8 cellular contexts compared by ENCODE assay signal in genomic region chr5:150801117-150801927, GRCh38. TPM values are rescaled to one million over a fixed set of nuclear protein-coding genes. Genes with fewer than 3 reads are reported as not detected.
DNase-seq lines count a peak whose midpoint lies in the region; ATAC-seq, FAIRE-seq and TF ChIP-seq lines count a peak whose summit lies in the region.

No MANE protein-coding gene starts in this region.

- peaks cover 23% of the 10 kb centered on the region for H3K27me3 Mint-ChIP-seq in Calu3 (ENCODE audit: unreplicated experiment)
- peaks cover 3% of the 10 kb centered on the region for H3K27me3 Mint-ChIP-seq in astrocyte (ENCODE audit: low read depth, unreplicated experiment)

- no peaks in the 10 kb centered on the region for H4K20me1 ChIP-seq in astrocyte (ENCODE audit: insufficient read depth, low read length)

- peak overlapping the region; percentile 72 for H2AFZ ChIP-seq in astrocyte (ENCODE audit: low read depth, low read length)

- DNase-seq in Calu3: peak; percentile 65
- DNase-seq in NCI-H2196 treated with DMSO at 0.1 percent for 48 hours (lab: John Stamatoyannopoulos, UW; ENCODE audit: unreplicated experiment): peak; percentile 33
- peak; percentile 39 for DNase-seq in astrocyte (ENCODE audit: low read depth)
- peak; percentile 14 for DNase-seq in hepatic stellate cell (ENCODE audit: low spot score)
- DNase-seq in putamen (ENCODE audit: low spot score): peak; percentile 40

- intact Hi-C loops in Calu3 (cut with micrococcal nuclease; ENCODE audit: unreplicated experiment): loop anchor here (1.0 to 10.0 kb wide), 6 partner anchors 46 to 511 kb away; no protein-coding TSS in a partner anchor

- H3K4me3 Mint-ChIP-seq in Calu3 (ENCODE audit: low read depth, unreplicated experiment) (peak overlapping the region; percentile 63), astrocyte (ENCODE audit: unreplicated experiment) (peak overlapping the region; percentile 73)

- peak overlapping the region; percentile 2 for H3K27ac Mint-ChIP-seq in Calu3 (ENCODE audit: unreplicated experiment)
- H3K27ac Mint-ChIP-seq in astrocyte (ENCODE audit: unreplicated experiment): peak overlapping the region; percentile 51

- H3K4me2 ChIP-seq in astrocyte (ENCODE audit: low read length): peak overlapping the region; percentile 81

- peaks cover 3% of the 10 kb centered on the region for H3K9me3 Mint-ChIP-seq in Calu3 (ENCODE audit: low read depth, unreplicated experiment)
- H3K9me3 Mint-ChIP-seq in astrocyte (ENCODE audit: unreplicated experiment): peaks cover 1% of the 10 kb centered on the region

- peaks cover 8% of the 10 kb centered on the region for H3K36me3 Mint-ChIP-seq in Calu3 (ENCODE audit: insufficient read depth, unreplicated experiment)
- peaks cover 12% of the 10 kb centered on the region for H3K36me3 Mint-ChIP-seq in astrocyte (ENCODE audit: low read depth, unreplicated experiment)

- CTCF ChIA-PET in Calu3 (lab: Charles Lee): interaction anchor here (0.6 to 2.3 kb wide), 10 partner anchors 11 to 451 kb away, joined by 3 to 28 read pairs (median 6); partner anchors contain the start of genes DCTN4, GM2A, IRGM and RBM22

- no peaks in the 10 kb centered on the region for H3K79me2 ChIP-seq in astrocyte (ENCODE audit: insufficient read depth, low read length)

- TF ChIP-seq CTCF in Calu3 (IDR thresholded peaks at IDR 0.05; ENCODE audit: unreplicated experiment): peak; percentile 60
- peak; percentile 29 for TF ChIP-seq CTCF in astrocyte (IDR thresholded peaks at IDR 0.05; ENCODE audit: insufficient read depth, low read depth, low read length)

- no peak overlapping the region for H3K27ac ChIP-seq in astrocyte (ENCODE audit: low read depth, low read length)

- peak; percentile 93 for FAIRE-seq in astrocyte (lab: Jason Lieb, UNC)

- H3K4me3 ChIP-seq in astrocyte (ENCODE audit: insufficient read depth, low read depth, low read length): peak overlapping the region; percentile 32

- H3K9me3 ChIP-seq in astrocyte (ENCODE audit: insufficient read depth, low read depth, low read length): no peaks in the 10 kb centered on the region

- no TSS peak for BruUV-seq in Calu3 (replicated peaks; lab: Mats Ljungman, UMichigan)

- peaks cover 4% of the 10 kb centered on the region for H3K36me3 ChIP-seq in astrocyte (ENCODE audit: insufficient read depth, low read length)

- ATAC-seq in GM19351 (IDR thresholded peaks at IDR 0.05; ENCODE audit: unreplicated experiment) (peak; percentile 70), HG02763 (IDR thresholded peaks at IDR 0.05; ENCODE audit: unreplicated experiment) (no peak), HG03469 (IDR thresholded peaks at IDR 0.05; ENCODE audit: unreplicated experiment) (no peak)

- H3K9ac ChIP-seq in astrocyte (ENCODE audit: low read length): peak overlapping the region; percentile 51

- H3K27me3 ChIP-seq in astrocyte (ENCODE audit: insufficient read depth, low read length): no peaks in the 10 kb centered on the region

- no peaks in the 10 kb centered on the region for H3K4me1 ChIP-seq in astrocyte (ENCODE audit: insufficient read depth, low read length)

- H3K4me1 Mint-ChIP-seq in Calu3 (ENCODE audit: low read depth, unreplicated experiment) (no peaks in the 10 kb centered on the region), astrocyte (ENCODE audit: low read depth, unreplicated experiment) (no peaks in the 10 kb centered on the region)

RNA-seq across cellular contexts. Expression of gene SMIM3, which starts 22.8 kb away (rescaled TPM):
- total RNA-seq in Calu3 (2022) (6.9 and 8.4 TPM in 2 replicates), astrocyte (16.7 and 19.8 TPM in 2 replicates)

RNA-seq across cellular contexts. Expression of gene DCTN4, which starts 42.5 kb away (rescaled TPM):
- total RNA-seq in Calu3 (2022) (51.9 and 54.1 TPM in 2 replicates), astrocyte (53.8 and 57.0 TPM in 2 replicates)

RNA-seq across cellular contexts. Expression of gene IRGM, which starts 45.0 kb away (rescaled TPM):
- total RNA-seq in Calu3 (2022): not detected in 2 replicates
- total RNA-seq in astrocyte: not detected in 2 replicates

Comparison
In these comparisons a context has a peak if more than half of its experiments do, and no peak if none do; other contexts are left out.
1. DNase-seq: peak in every context shown above with its lines; median percentile 65 in Calu3; 40 in putamen; 39 in astrocyte; 33 in NCI-H2196 treated with DMSO at 0.1 percent for 48 hours; 14 in hepatic stellate cell.